Comparison of ENCODE assay signal across 9 cellular contexts in genomic region chr12:70779250-70779649, GRCh38.
"Had no signal": no experiment of that assay in that cellular context is flagged by ENCODE, and none has a peak within 500 bp of the region (broad histone marks: within the 10 kb centered on the region; RNA-seq: fewer than 3 reads in every experiment).

No MANE protein-coding gene starts in this region.

- ATAC-seq: HCT116, HepG2 had no signal

- H3K36me3 ChIP-seq: HAP-1 had no signal

- H2AFZ ChIP-seq: GM23248 had no signal

- H3K27ac Mint-ChIP-seq: HFFc6, IgD-negative memory B cell had no signal

- H3K9me3 Mint-ChIP-seq: HFFc6, IgD-negative memory B cell had no signal

- H3K4me3 ChIP-seq: GM23248, HAP-1 had no signal

- H3K4me1 Mint-ChIP-seq: IgD-negative memory B cell had no signal

- DNase-seq: GM23248, GOT3, H7, HFFc6 had no signal

- H3K9me3 ChIP-seq: HAP-1 had no signal

- H3K4me3 Mint-ChIP-seq: HFFc6, IgD-negative memory B cell had no signal

- H3K4me1 ChIP-seq: HAP-1 had no signal

- H3K9ac ChIP-seq: GM23248 had no signal

- H3K27me3 Mint-ChIP-seq: IgD-negative memory B cell had no signal

- H3K27ac ChIP-seq: GM23248, HL-60 had no signal

- H3K36me3 Mint-ChIP-seq: IgD-negative memory B cell had no signal
